In the genomic region with DNA sequence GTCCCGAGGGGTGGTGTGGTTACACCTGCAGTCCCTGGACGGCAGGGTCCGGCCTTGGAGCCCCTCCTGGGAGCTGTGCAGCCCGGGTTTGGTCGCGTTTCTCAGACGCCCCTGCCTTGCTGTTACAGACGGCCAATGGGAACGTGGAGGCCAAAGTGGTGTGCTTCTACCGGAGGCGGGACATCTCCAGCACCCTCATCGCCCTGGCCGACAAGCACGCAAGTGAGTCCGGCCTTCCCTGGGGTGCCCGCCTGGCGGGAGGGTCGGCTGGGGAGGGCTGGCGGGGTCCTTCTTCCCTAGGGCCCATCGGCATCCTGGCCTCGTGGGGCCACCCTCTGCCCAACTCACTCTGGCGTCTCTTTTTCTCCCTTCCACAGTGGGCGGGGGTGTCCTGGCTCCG, we compare ENCODE assay signal across 22 cellular contexts. TPM values are rescaled to one million over a fixed set of nuclear protein-coding genes. Genes with fewer than 3 reads are reported as not detected.
DNase-seq lines count a peak whose midpoint lies in the region; ATAC-seq, FAIRE-seq and TF ChIP-seq lines count a peak whose summit lies in the region.
"Had no signal": no experiment of that assay in that cellular context is flagged by ENCODE, and none has a peak within 500 bp of the region (broad histone marks: within the 10 kb centered on the region; RNA-seq: fewer than 3 reads in every experiment).

No MANE protein-coding gene starts in this region.

- ATAC-seq in left ventricle myocardium superior = no peak
- no peak for ATAC-seq in HepG2
- ATAC-seq: CD8-positive, alpha-beta T cell had no signal

- TF ChIP-seq RAD21 in HepG2 (CRISPR knock-in tag; IDR thresholded peaks at IDR 0.05) = no peak

- no peaks in the 10 kb centered on the region for H3K9me3 ChIP-seq in right atrium auricular region
- no peaks in the 10 kb centered on the region for H3K9me3 ChIP-seq in HepG2 (ENCODE audit: low read length)
- H3K9me3 ChIP-seq in transverse colon = no peaks in the 10 kb centered on the region

- in situ Hi-C loops in HepG2 (cut with HindIII; ENCODE audit: extremely low pct_ligation_motif_present, low pct_unique_long_range_greater_than_20kb) = no loop called here
- in situ Hi-C loops in transverse colon (cut with MboI; ENCODE audit: low pct_ligation_motif_present in 1 of 4, low pct_unique_long_range_greater_than_20kb in 1 of 4, low sequenced_read_pairs in 3 of 4) = no loop called here

- BruUV-seq in HepG2 (replicated peaks; lab: Mats Ljungman, UMichigan) = no TSS peak

- H3K9ac ChIP-seq in HepG2 (ENCODE audit: insufficient read depth, low read depth, low read length) = no peak overlapping the region
- H3K9ac ChIP-seq: GM23248 had no signal

- no peak for FAIRE-seq in HepG2 (lab: Jason Lieb, UNC)
- FAIRE-seq: D721Med, G401.6, GM12891 had no signal

- H3K4me3 ChIP-seq in right atrium auricular region = no peak overlapping the region
- H3K4me3 ChIP-seq in HepG2 (replicated peaks in 1 of 3; ENCODE audit: insufficient read depth in 1 of 3, low read depth in 2 of 3, low read length in 3 of 3) = no peak overlapping the region
- H3K4me3 ChIP-seq in transverse colon = no peak overlapping the region
- H3K4me3 ChIP-seq: GM23248 had no signal

- intact Hi-C loops in left ventricle myocardium superior (cut with micrococcal nuclease) (no loop called here), HepG2 (cut with micrococcal nuclease; ENCODE audit: unreplicated experiment) (no loop called here), transverse colon (cut with DNase I; ENCODE audit: low total_unique reads) (loop anchor here (5.0 to 10.0 kb wide), 2 partner anchors 70 to 82 kb away; a partner anchor contains a TSS)

- 97% methylated on average over 13 of the region's 24 CpGs for WGBS in HepG2 (ENCODE audit: low lambda C conversion rate)
- WGBS in transverse colon (ENCODE audit: low coverage in 1 of 2), 2 donors = 92% methylated on average over 24 of the region's 24 CpGs; no CpG with 5 or more reads in 1 of the 2 donors

- H3K27me3 Mint-ChIP-seq in endothelial cell (ENCODE audit: unreplicated experiment) = peaks cover 14% of the 10 kb centered on the region

- H3K4me1 Mint-ChIP-seq in endothelial cell (ENCODE audit: unreplicated experiment) = no peaks in the 10 kb centered on the region

- POLR2A ChIA-PET in RWPE1 (lab: Yijun Ruan, JAX; ENCODE audit: low non-redundant PET) (no interaction called here), HepG2 (lab: Yijun Ruan, JAX) (no interaction called here)

- H2AFZ ChIP-seq in HepG2 (ENCODE audit: low read length) = no peak overlapping the region
- H2AFZ ChIP-seq: GM23248 had no signal

- no peaks in the 10 kb centered on the region for H3K9me3 Mint-ChIP-seq in endothelial cell (ENCODE audit: unreplicated experiment)
- H3K9me3 Mint-ChIP-seq: CD8-positive, alpha-beta T cell had no signal

- no peaks in the 10 kb centered on the region for H4K20me1 ChIP-seq in HepG2 (ENCODE audit: insufficient read depth, low read length)

- H3K27me3 ChIP-seq in right atrium auricular region (no peaks in the 10 kb centered on the region), HepG2 (ENCODE audit: control insufficient read depth in 1 of 2, insufficient read depth in 2 of 2, low read length in 2 of 2) (no peaks in the 10 kb centered on the region), transverse colon (no peaks in the 10 kb centered on the region)

- TF ChIP-seq POLR2A in HepG2 (IDR thresholded peaks at IDR 0.05; ENCODE audit: insufficient read depth in 1 of 2, low read depth in 2 of 2, low read length in 2 of 2) = no peak
- TF ChIP-seq POLR2A in transverse colon (IDR thresholded peaks at IDR 0.05) = no peak

- H3K36me3 ChIP-seq in right atrium auricular region (peaks cover 19% of the 10 kb centered on the region), HepG2 (replicated peaks in 1 of 2; ENCODE audit: control insufficient read depth in 1 of 2, insufficient read depth in 2 of 2, low read length in 2 of 2) (peaks cover 10 to 25% of the 10 kb centered on the region in 2 experiments; a peak in 3 of 5 replicates), transverse colon (no peaks in the 10 kb centered on the region)

- no peak for TF ChIP-seq CTCF in right atrium auricular region (IDR thresholded peaks at IDR 0.05)
- no peak for TF ChIP-seq CTCF in RWPE1 (conservative IDR thresholded peaks at IDR 0.05; ENCODE audit: low read depth)
- no peak for TF ChIP-seq CTCF in HepG2 (CRISPR knock-in tag; IDR thresholded peaks at IDR 0.05)
- TF ChIP-seq CTCF in transverse colon (IDR thresholded peaks at IDR 0.05) = no peak
- no peak for TF ChIP-seq CTCF in endothelial cell (IDR thresholded peaks at IDR 0.05; ENCODE audit: unreplicated experiment)

- peak; percentile 29 for DNase-seq in left ventricle myocardium superior
- DNase-seq in right atrium auricular region (ENCODE audit: low spot score) = no peak
- DNase-seq in RWPE1 (ENCODE audit: low spot score) = no peak
- DNase-seq in HepG2 (ENCODE audit: low spot score) = no peak
- DNase-seq in stimulated activated naive CD4-positive, alpha-beta T cell treated with Interleukin-2 at 50 U/mL for 16 hours (lab: John Stamatoyannopoulos, UW) = no peak
- DNase-seq in transverse colon = no peak
- no peak for DNase-seq in endothelial cell (ENCODE audit: low spot score)
- no peak for DNase-seq in hypothalamus (lab: John Stamatoyannopoulos, UW)
- DNase-seq: AML-193; CD8-positive, alpha-beta T cell; COR-L47; DMS153; DMS79 treated with DMSO at 0.1 percent for 48 hours; EL; GM23248; H7 had no signal

- no peak overlapping the region for H3K27ac Mint-ChIP-seq in endothelial cell (ENCODE audit: unreplicated experiment)
- H3K27ac Mint-ChIP-seq: CD8-positive, alpha-beta T cell had no signal

- H3K79me2 ChIP-seq in HepG2 (ENCODE audit: insufficient read depth, low read length) = no peaks in the 10 kb centered on the region

- H3K27ac ChIP-seq in right atrium auricular region (no peak overlapping the region), RWPE1 (peak overlapping the region; percentile 35; the same call in 1 of the 2 replicates), HepG2 (ENCODE audit: extremely low read length, insufficient read depth, low read length) (no peak overlapping the region), transverse colon (no peak overlapping the region)
- H3K27ac ChIP-seq: 22Rv1, C4-2B, GM23248 had no signal

- CTCF ChIA-PET in RWPE1 (lab: Yijun Ruan, JAX) (interaction anchor here (0.9 kb wide), 1 partner anchor 125 kb away, joined by 3 read pairs; no protein-coding TSS in a partner anchor), HepG2 (lab: Yijun Ruan, JAX; ENCODE audit: low intra/inter-chr PET ratio, low total read pairs) (no interaction called here)

- H3K4me1 ChIP-seq in right atrium auricular region = peaks cover 0 to 33% of the 10 kb centered on the region in 2 donors
- H3K4me1 ChIP-seq in HepG2 (ENCODE audit: insufficient read depth, low read length) = peaks cover 14% of the 10 kb centered on the region
- H3K4me1 ChIP-seq in transverse colon = peaks cover 0 to 4% (median 3%) of the 10 kb centered on the region in 4 donors

- H3K36me3 Mint-ChIP-seq in endothelial cell (ENCODE audit: low read depth, unreplicated experiment) = peaks cover 10% of the 10 kb centered on the region

- H3K4me3 Mint-ChIP-seq in endothelial cell (ENCODE audit: unreplicated experiment) = no peak overlapping the region
- H3K4me3 Mint-ChIP-seq: CD8-positive, alpha-beta T cell had no signal

- TF ChIP-seq EP300 in HepG2 (IDR thresholded peaks at IDR 0.05; ENCODE audit: low read depth in 2 of 2, low read length in 2 of 2) (no peak), HepG2 (CRISPR knock-in tag; IDR thresholded peaks at IDR 0.05; ENCODE audit: borderline replicate concordance) (no peak), transverse colon (IDR thresholded peaks at IDR 0.05; ENCODE audit: low read depth) (no peak)

- no peak overlapping the region for H3K4me2 ChIP-seq in HepG2 (ENCODE audit: low read depth, low read length)

RNA-seq across cellular contexts. Expression of a gene that starts 25.7 kb away (rescaled TPM):
- total RNA-seq in left ventricle myocardium superior (201 TPM), right atrium auricular region (10 to 100 TPM; 51.9 to 61.7 TPM), HepG2 (2016; rRNA removed; fragmentation: Illumina TruSeq; extraction: Trizol) (19.1 and 35.2 TPM in 2 replicates), transverse colon (100 to 1,000 TPM in 2 of 4 donors, 10 to 100 TPM in 2; 79.4 to 293 (median 106) TPM), endothelial cell (ENCODE audit: unreplicated experiment) (150 TPM)
- 56.8 and 63.0 TPM in 2 replicates for total RNA-seq in HepG2 (2016; cell fraction: cytosol; rRNA removed; fragmentation: Illumina TruSeq; extraction: Trizol; ENCODE audit: low read depth)
- 14.0 and 38.5 TPM in 2 replicates for total RNA-seq in HepG2 (2016; cell fraction: insoluble cytoplasmic fraction; rRNA removed; fragmentation: Illumina TruSeq; extraction: Trizol)
- 52.7 and 56.0 TPM in 2 replicates for total RNA-seq in HepG2 (2016; cell fraction: membrane; rRNA removed; fragmentation: Illumina TruSeq; extraction: Trizol)
- total RNA-seq in HepG2 (2016; cell fraction: nucleus; rRNA removed; fragmentation: Illumina TruSeq; extraction: Trizol) = 47.2 and 51.4 TPM in 2 replicates
- 85.7 and 85.8 TPM in 2 replicates for polyA plus RNA-seq in HepG2 (2011; rRNA removed)
- polyA plus RNA-seq in HepG2 (2011; cell fraction: cytosol; rRNA removed) = 39.0 and 48.4 TPM in 2 replicates
- polyA plus RNA-seq in HepG2 (2011; cell fraction: nucleus; rRNA removed) = 409 and 581 TPM in 2 replicates
- polyA plus RNA-seq in HepG2 (2012) = 58.3 and 62.1 TPM in 2 replicates
- 51.1 and 53.5 TPM in 2 replicates for polyA plus RNA-seq in HepG2 (2016; cell fraction: cytosol; fragmentation: Illumina TruSeq; extraction: Trizol; ENCODE audit: low read depth)
- polyA plus RNA-seq in HepG2 (2016; cell fraction: insoluble cytoplasmic fraction; fragmentation: Illumina TruSeq; extraction: Trizol; ENCODE audit: low read depth) = 36.2 and 45.8 TPM in 2 replicates
- polyA plus RNA-seq in HepG2 (2016; cell fraction: membrane; fragmentation: Illumina TruSeq; extraction: Trizol; ENCODE audit: low read depth) = 82.4 and 89.9 TPM in 2 replicates
- 244 and 255 TPM in 2 replicates for polyA plus RNA-seq in HepG2 (2016; cell fraction: nucleus; fragmentation: Illumina TruSeq; extraction: Trizol; ENCODE audit: insufficient read depth, low read depth)
- polyA minus RNA-seq in HepG2 (2011; rRNA and poly(A)+ RNA removed; ENCODE audit: low replicate concordance) = 53.3 and 73.7 TPM in 2 replicates
- polyA minus RNA-seq in HepG2 (2011; cell fraction: cytosol; rRNA and poly(A)+ RNA removed) = 58.3 and 59.6 TPM in 2 replicates
- 88.5 and 90.4 TPM in 2 replicates for polyA minus RNA-seq in HepG2 (2011; cell fraction: nucleus; rRNA and poly(A)+ RNA removed)

RNA-seq across cellular contexts. Expression of a gene that starts 29.3 kb away (rescaled TPM):
- total RNA-seq in left ventricle myocardium superior (1,036 TPM), right atrium auricular region (1,000 to 10,000 TPM in 1 of 2 donors, 100 to 1,000 TPM in 1; 831 to 1,272 TPM), HepG2 (2016; rRNA removed; fragmentation: Illumina TruSeq; extraction: Trizol) (32.1 and 37.9 TPM in 2 replicates), transverse colon (10 to 100 TPM; 11.2 to 67.3 (median 22.4) TPM), endothelial cell (ENCODE audit: unreplicated experiment) (67.4 TPM)
- total RNA-seq in HepG2 (2016; cell fraction: cytosol; rRNA removed; fragmentation: Illumina TruSeq; extraction: Trizol; ENCODE audit: low read depth) = 22.2 and 30.3 TPM in 2 replicates
- 29.1 and 37.9 TPM in 2 replicates for total RNA-seq in HepG2 (2016; cell fraction: insoluble cytoplasmic fraction; rRNA removed; fragmentation: Illumina TruSeq; extraction: Trizol)
- 30.8 and 36.2 TPM in 2 replicates for total RNA-seq in HepG2 (2016; cell fraction: membrane; rRNA removed; fragmentation: Illumina TruSeq; extraction: Trizol)
- total RNA-seq in HepG2 (2016; cell fraction: nucleus; rRNA removed; fragmentation: Illumina TruSeq; extraction: Trizol) = 14.7 and 15.4 TPM in 2 replicates
- 18.0 and 31.6 TPM in 2 replicates for polyA plus RNA-seq in HepG2 (2011; rRNA removed)
- 18.1 and 57.4 TPM in 2 replicates for polyA plus RNA-seq in HepG2 (2011; cell fraction: cytosol; rRNA removed)
- 37.9 and 74.0 TPM in 2 replicates for polyA plus RNA-seq in HepG2 (2011; cell fraction: nucleus; rRNA removed)
- 3.6 and 7.4 TPM in 2 replicates for polyA plus RNA-seq in HepG2 (2012)
- polyA plus RNA-seq in HepG2 (2016; cell fraction: cytosol; fragmentation: Illumina TruSeq; extraction: Trizol; ENCODE audit: low read depth) = 34.0 and 41.4 TPM in 2 replicates
- 44.2 and 51.5 TPM in 2 replicates for polyA plus RNA-seq in HepG2 (2016; cell fraction: insoluble cytoplasmic fraction; fragmentation: Illumina TruSeq; extraction: Trizol; ENCODE audit: low read depth)
- 41.2 and 43.7 TPM in 2 replicates for polyA plus RNA-seq in HepG2 (2016; cell fraction: membrane; fragmentation: Illumina TruSeq; extraction: Trizol; ENCODE audit: low read depth)
- 39.7 and 41.0 TPM in 2 replicates for polyA plus RNA-seq in HepG2 (2016; cell fraction: nucleus; fragmentation: Illumina TruSeq; extraction: Trizol; ENCODE audit: insufficient read depth, low read depth)
- polyA minus RNA-seq in HepG2 (2011; rRNA and poly(A)+ RNA removed; ENCODE audit: low replicate concordance) = 21.4 and 23.6 TPM in 2 replicates
- 8.4 and 15.7 TPM in 2 replicates for polyA minus RNA-seq in HepG2 (2011; cell fraction: cytosol; rRNA and poly(A)+ RNA removed)
- 2.2 and 7.5 TPM in 2 replicates for polyA minus RNA-seq in HepG2 (2011; cell fraction: nucleus; rRNA and poly(A)+ RNA removed)

RNA-seq across cellular contexts. Expression of a gene that starts 41.4 kb away (rescaled TPM):
- total RNA-seq in left ventricle myocardium superior (59.4 TPM), right atrium auricular region (10 to 100 TPM; 42.9 to 79.2 TPM), HepG2 (2016; rRNA removed; fragmentation: Illumina TruSeq; extraction: Trizol) (53.9 and 59.7 TPM in 2 replicates), transverse colon (100 to 1,000 TPM in 1 of 4 donors, 10 to 100 TPM in 2, not detected in 1; 16.9 to 246 (median 63.0) TPM), endothelial cell (ENCODE audit: unreplicated experiment) (2.5 TPM)
- total RNA-seq in HepG2 (2016; cell fraction: cytosol; rRNA removed; fragmentation: Illumina TruSeq; extraction: Trizol; ENCODE audit: low read depth) = 18.2 and 27.4 TPM in 2 replicates
- 53.1 and 55.2 TPM in 2 replicates for total RNA-seq in HepG2 (2016; cell fraction: insoluble cytoplasmic fraction; rRNA removed; fragmentation: Illumina TruSeq; extraction: Trizol)
- total RNA-seq in HepG2 (2016; cell fraction: membrane; rRNA removed; fragmentation: Illumina TruSeq; extraction: Trizol) = 23.1 and 27.8 TPM in 2 replicates
- 25.3 and 26.5 TPM in 2 replicates for total RNA-seq in HepG2 (2016; cell fraction: nucleus; rRNA removed; fragmentation: Illumina TruSeq; extraction: Trizol)
- 59.5 and 62.2 TPM in 2 replicates for polyA plus RNA-seq in HepG2 (2011; rRNA removed)
- polyA plus RNA-seq in HepG2 (2011; cell fraction: cytosol; rRNA removed) = 27.8 and 82.6 TPM in 2 replicates
- polyA plus RNA-seq in HepG2 (2011; cell fraction: nucleus; rRNA removed) = 47.3 and 55.5 TPM in 2 replicates
- polyA plus RNA-seq in HepG2 (2012) = 46.4 and 49.2 TPM in 2 replicates
- polyA plus RNA-seq in HepG2 (2016; cell fraction: cytosol; fragmentation: Illumina TruSeq; extraction: Trizol; ENCODE audit: low read depth) = 85.4 and 115 TPM in 2 replicates
- polyA plus RNA-seq in HepG2 (2016; cell fraction: insoluble cytoplasmic fraction; fragmentation: Illumina TruSeq; extraction: Trizol; ENCODE audit: low read depth) = 142 and 159 TPM in 2 replicates
- polyA plus RNA-seq in HepG2 (2016; cell fraction: membrane; fragmentation: Illumina TruSeq; extraction: Trizol; ENCODE audit: low read depth) = 67.3 and 82.2 TPM in 2 replicates
- polyA plus RNA-seq in HepG2 (2016; cell fraction: nucleus; fragmentation: Illumina TruSeq; extraction: Trizol; ENCODE audit: insufficient read depth, low read depth) = 136 and 137 TPM in 2 replicates
- polyA minus RNA-seq in HepG2 (2011; rRNA and poly(A)+ RNA removed; ENCODE audit: low replicate concordance) = 24.8 and 136 TPM in 2 replicates
- 20.6 and 28.4 TPM in 2 replicates for polyA minus RNA-seq in HepG2 (2011; cell fraction: cytosol; rRNA and poly(A)+ RNA removed)
- polyA minus RNA-seq in HepG2 (2011; cell fraction: nucleus; rRNA and poly(A)+ RNA removed) = 4.7 and 11.8 TPM in 2 replicates

RNA-seq across cellular contexts. Expression of a gene that starts 45.8 kb away (rescaled TPM):
- total RNA-seq in left ventricle myocardium superior (5.1 TPM), right atrium auricular region (1 to 10 TPM; 3.5 to 3.9 TPM), HepG2 (2016; rRNA removed; fragmentation: Illumina TruSeq; extraction: Trizol) (20.7 and 27.4 TPM in 2 replicates), transverse colon (10 to 100 TPM; 10.8 to 52.9 (median 29.5) TPM), endothelial cell (ENCODE audit: unreplicated experiment) (11.5 TPM)
- total RNA-seq in HepG2 (2016; cell fraction: cytosol; rRNA removed; fragmentation: Illumina TruSeq; extraction: Trizol; ENCODE audit: low read depth) = 9.2 and 10.3 TPM in 2 replicates
- total RNA-seq in HepG2 (2016; cell fraction: insoluble cytoplasmic fraction; rRNA removed; fragmentation: Illumina TruSeq; extraction: Trizol) = 21.2 and 28.4 TPM in 2 replicates
- total RNA-seq in HepG2 (2016; cell fraction: membrane; rRNA removed; fragmentation: Illumina TruSeq; extraction: Trizol) = 12.9 and 13.8 TPM in 2 replicates
- 15.9 and 16.8 TPM in 2 replicates for total RNA-seq in HepG2 (2016; cell fraction: nucleus; rRNA removed; fragmentation: Illumina TruSeq; extraction: Trizol)
- 5.7 and 7.3 TPM in 2 replicates for polyA plus RNA-seq in HepG2 (2011; rRNA removed)
- 4.1 and 10.9 TPM in 2 replicates for polyA plus RNA-seq in HepG2 (2011; cell fraction: cytosol; rRNA removed)
- polyA plus RNA-seq in HepG2 (2011; cell fraction: nucleus; rRNA removed) = 20.8 and 27.4 TPM in 2 replicates
- 4.5 and 5.0 TPM in 2 replicates for polyA plus RNA-seq in HepG2 (2012)
- polyA plus RNA-seq in HepG2 (2016; cell fraction: cytosol; fragmentation: Illumina TruSeq; extraction: Trizol; ENCODE audit: low read depth) = 5.8 and 6.5 TPM in 2 replicates
- polyA plus RNA-seq in HepG2 (2016; cell fraction: insoluble cytoplasmic fraction; fragmentation: Illumina TruSeq; extraction: Trizol; ENCODE audit: low read depth) = 20.9 and 21.6 TPM in 2 replicates
- polyA plus RNA-seq in HepG2 (2016; cell fraction: membrane; fragmentation: Illumina TruSeq; extraction: Trizol; ENCODE audit: low read depth) = 9.6 and 10.0 TPM in 2 replicates
- 36.1 and 37.5 TPM in 2 replicates for polyA plus RNA-seq in HepG2 (2016; cell fraction: nucleus; fragmentation: Illumina TruSeq; extraction: Trizol; ENCODE audit: insufficient read depth, low read depth)
- polyA minus RNA-seq in HepG2 (2011; rRNA and poly(A)+ RNA removed; ENCODE audit: low replicate concordance) = 12.1 and 23.1 TPM in 2 replicates
- polyA minus RNA-seq in HepG2 (2011; cell fraction: cytosol; rRNA and poly(A)+ RNA removed) = 2.8 and 5.5 TPM in 2 replicates
- 7.3 and 9.0 TPM in 2 replicates for polyA minus RNA-seq in HepG2 (2011; cell fraction: nucleus; rRNA and poly(A)+ RNA removed)

RNA-seq across cellular contexts. Expression of a gene that starts 47.0 kb away (rescaled TPM):
- total RNA-seq in left ventricle myocardium superior = 1.6 TPM
- under 1 TPM in 1 of 2 donors, not detected in 1; 0.16 TPM for total RNA-seq in right atrium auricular region
- 0.27 and 0.55 TPM in 2 replicates for total RNA-seq in HepG2 (2016; rRNA removed; fragmentation: Illumina TruSeq; extraction: Trizol)
- total RNA-seq in HepG2 (2016; cell fraction: cytosol; rRNA removed; fragmentation: Illumina TruSeq; extraction: Trizol; ENCODE audit: low read depth) = not detected in 2 replicates
- not detected in 2 replicates for total RNA-seq in HepG2 (2016; cell fraction: insoluble cytoplasmic fraction; rRNA removed; fragmentation: Illumina TruSeq; extraction: Trizol)
- not detected in 2 replicates for total RNA-seq in HepG2 (2016; cell fraction: membrane; rRNA removed; fragmentation: Illumina TruSeq; extraction: Trizol)
- not detected in 2 replicates for total RNA-seq in HepG2 (2016; cell fraction: nucleus; rRNA removed; fragmentation: Illumina TruSeq; extraction: Trizol)
- polyA plus RNA-seq in HepG2 (2011; rRNA removed) = 0.07 and 0.16 TPM in 2 replicates
- not detected in 2 replicates for polyA plus RNA-seq in HepG2 (2011; cell fraction: cytosol; rRNA removed)
- 0.56 and 1.2 TPM in 2 replicates for polyA plus RNA-seq in HepG2 (2011; cell fraction: nucleus; rRNA removed)
- polyA plus RNA-seq in HepG2 (2012) = 0.13 and 0.23 TPM in 2 replicates
- not detected in 2 replicates for polyA plus RNA-seq in HepG2 (2016; cell fraction: cytosol; fragmentation: Illumina TruSeq; extraction: Trizol; ENCODE audit: low read depth)
- not detected in 2 replicates for polyA plus RNA-seq in HepG2 (2016; cell fraction: insoluble cytoplasmic fraction; fragmentation: Illumina TruSeq; extraction: Trizol; ENCODE audit: low read depth)
- not detected in 2 replicates for polyA plus RNA-seq in HepG2 (2016; cell fraction: membrane; fragmentation: Illumina TruSeq; extraction: Trizol; ENCODE audit: low read depth)
- not detected in 2 replicates for polyA plus RNA-seq in HepG2 (2016; cell fraction: nucleus; fragmentation: Illumina TruSeq; extraction: Trizol; ENCODE audit: insufficient read depth, low read depth)
- 0.16 and 0.82 TPM in 2 replicates for polyA minus RNA-seq in HepG2 (2011; rRNA and poly(A)+ RNA removed; ENCODE audit: low replicate concordance)
- not detected in 2 replicates for polyA minus RNA-seq in HepG2 (2011; cell fraction: cytosol; rRNA and poly(A)+ RNA removed)
- polyA minus RNA-seq in HepG2 (2011; cell fraction: nucleus; rRNA and poly(A)+ RNA removed) = 0.62 TPM in 1 of 2 replicates, not detected in the other
- under 1 TPM in 1 of 4 donors, not detected in 3; 0.41 TPM for total RNA-seq in transverse colon
- 1.1 TPM for total RNA-seq in endothelial cell (ENCODE audit: unreplicated experiment)
- total RNA-seq: HT1080 had no signal

Comparison
In these comparisons a context has a peak if more than half of its experiments do, and no peak if none do; other contexts are left out.
1. RNA of a gene that starts 29.3 kb away (total RNA-seq): 831 to 1,272 TPM in right atrium auricular region and 1,036 TPM in left ventricle myocardium superior (single experiment); 67.4 TPM in endothelial cell (single experiment), 14.7 to 37.9 TPM in HepG2 and 11.2 to 67.3 TPM in transverse colon; every median in the first group is over 10 times any median in the second.